ENCODE assay signal across 8 cellular contexts in the genomic region with DNA sequence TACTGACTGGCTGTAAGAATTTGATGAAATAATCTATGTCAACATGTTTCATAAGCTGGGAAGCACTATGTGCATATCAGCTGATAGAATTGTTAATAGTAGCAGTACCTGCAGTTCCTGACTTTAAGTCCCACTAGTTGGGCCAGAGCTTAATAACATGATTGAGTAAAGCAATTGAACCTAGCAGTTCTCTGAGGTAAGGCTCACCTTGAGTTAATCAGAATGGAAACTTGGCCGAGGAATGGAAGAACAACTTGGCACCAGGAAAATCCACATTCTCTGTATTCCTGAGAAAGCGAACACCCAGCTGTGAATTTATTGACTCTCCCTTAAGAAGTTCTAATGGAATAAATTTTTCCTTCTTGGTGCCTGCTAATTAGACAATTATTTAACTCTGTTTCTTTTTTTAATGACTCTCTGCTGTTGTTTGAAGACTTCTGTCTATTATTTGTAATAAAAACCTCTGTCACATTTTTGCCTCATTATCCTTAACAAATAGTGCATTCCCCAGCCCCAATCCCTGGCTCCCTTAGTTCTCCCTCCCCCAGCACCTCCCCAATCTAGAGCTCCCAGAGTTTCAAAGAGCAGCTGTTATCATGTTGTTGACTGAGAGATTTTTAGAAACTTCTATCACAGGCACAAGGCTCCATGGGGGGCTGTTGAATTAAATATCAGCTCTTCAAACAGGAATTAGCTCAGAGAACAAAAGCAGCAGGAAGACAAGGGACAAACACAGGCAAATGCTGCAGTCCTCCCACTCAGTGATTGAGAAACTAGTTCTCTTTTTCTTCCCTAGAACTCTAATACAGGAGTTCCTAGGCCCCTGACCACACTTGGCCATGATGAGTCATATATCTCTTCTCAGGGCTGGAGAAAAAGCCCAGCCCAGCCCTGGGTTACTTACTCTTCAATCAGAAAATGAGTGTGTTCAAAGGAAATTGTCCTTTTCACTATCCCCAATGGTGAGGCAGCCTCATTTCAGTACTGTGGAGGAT.
DNase-seq lines count a peak whose midpoint lies in the region; ATAC-seq and TF ChIP-seq lines count a peak whose summit lies in the region.

No MANE protein-coding gene starts in this region.

- H3K9me3 Mint-ChIP-seq in mesothelial cell of epicardium: peaks cover 7% of the 10 kb centered on the region
- no peaks in the 10 kb centered on the region for H3K9me3 Mint-ChIP-seq in CD8-positive, alpha-beta T cell

- DNase-seq in NCI-H2081 treated with DMSO at 0.1 percent for 48 hours (lab: John Stamatoyannopoulos, UW) (peak; percentile 20), mesothelial cell of epicardium (ENCODE audit: low spot score in 2 of 2, unreplicated experiment in 2 of 2) (no peak), SHP77 treated with DMSO at 0.1 percent for 48 hours (lab: John Stamatoyannopoulos, UW) (no peak)
- no peak for DNase-seq in activated naive CD4-positive, alpha-beta T cell treated with anti-CD3 and anti-CD28 coated beads, Interleukin-2, amount 50 U/mL, for 16 hours
- DNase-seq in CD8-positive, alpha-beta T cell: no peak

- H3K9me3 ChIP-seq in CD8-positive, alpha-beta T cell (ENCODE audit: low read length): no peaks in the 10 kb centered on the region

- peak overlapping the region; percentile 4 for H3K27ac Mint-ChIP-seq in mesothelial cell of epicardium
- H3K27ac Mint-ChIP-seq in CD8-positive, alpha-beta T cell: no peak overlapping the region

- H3K27me3 ChIP-seq in CD8-positive, alpha-beta T cell (ENCODE audit: insufficient read depth, low read length): no peaks in the 10 kb centered on the region

- no peaks in the 10 kb centered on the region for H3K27me3 Mint-ChIP-seq in mesothelial cell of epicardium (ENCODE audit: low read depth)
- no peaks in the 10 kb centered on the region for H3K27me3 Mint-ChIP-seq in CD8-positive, alpha-beta T cell (ENCODE audit: low read depth)

- intact Hi-C loops in CD8-positive, alpha-beta T cell (cut with DNase I, micrococcal nuclease): no loop called here

- H3K27ac ChIP-seq in CD8-positive, alpha-beta T cell (ENCODE audit: low read depth, low read length): no peak overlapping the region

- no peak for TF ChIP-seq CTCF in mesothelial cell of epicardium (IDR thresholded peaks at IDR 0.05; ENCODE audit: unreplicated experiment)
- TF ChIP-seq CTCF in CD8-positive, alpha-beta T cell (IDR thresholded peaks at IDR 0.05): no peak

- no peaks in the 10 kb centered on the region for H3K4me1 Mint-ChIP-seq in mesothelial cell of epicardium
- no peaks in the 10 kb centered on the region for H3K4me1 Mint-ChIP-seq in CD8-positive, alpha-beta T cell (ENCODE audit: low read depth)

- H3K4me1 ChIP-seq in CD8-positive, alpha-beta T cell (ENCODE audit: insufficient read depth, low read length): no peaks in the 10 kb centered on the region

- H3K36me3 ChIP-seq in CD8-positive, alpha-beta T cell (ENCODE audit: insufficient read depth, low read length): no peaks in the 10 kb centered on the region

- no peaks in the 10 kb centered on the region for H3K36me3 Mint-ChIP-seq in mesothelial cell of epicardium
- H3K36me3 Mint-ChIP-seq in CD8-positive, alpha-beta T cell: no peaks in the 10 kb centered on the region

- CTCF ChIA-PET in CD8-positive, alpha-beta T cell (lab: Charles Lee): no interaction called here

- H3K4me3 ChIP-seq in CD8-positive, alpha-beta T cell (ENCODE audit: low read depth, low read length): no peak overlapping the region

- POLR2A ChIA-PET in CD8-positive, alpha-beta T cell (lab: Charles Lee): interaction anchor here (1.4 kb wide), 1 partner anchor 10 kb away, joined by 6 read pairs; no protein-coding TSS in a partner anchor

- ATAC-seq in GM19023 (IDR thresholded peaks at IDR 0.05; ENCODE audit: unreplicated experiment) (peak; percentile 97), HG02763 (IDR thresholded peaks at IDR 0.05; ENCODE audit: unreplicated experiment) (peak; percentile 91), SK-N-SH treated with all-trans-retinoic acid at 6 μM for 48 hours (no peak)
- ATAC-seq in CD8-positive, alpha-beta T cell: no peak

- H3K4me3 Mint-ChIP-seq in mesothelial cell of epicardium: no peak overlapping the region
- no peak overlapping the region for H3K4me3 Mint-ChIP-seq in CD8-positive, alpha-beta T cell

TF ChIP-seq in SK-N-SH treated with all-trans-retinoic acid at 6 μM for 48 hours, 23 proteins besides CTCF, POLR2A, EP300 and RAD21:
- no peak for TF ChIP-seq GLIS3 (CRISPR knock-in tag; IDR thresholded peaks at IDR 0.05)
- no peak for TF ChIP-seq ZNF70 (CRISPR knock-in tag; IDR thresholded peaks at IDR 0.05)
- TF ChIP-seq ZFP30 (CRISPR knock-in tag; IDR thresholded peaks at IDR 0.05): no peak
- TF ChIP-seq, protein P1, sequence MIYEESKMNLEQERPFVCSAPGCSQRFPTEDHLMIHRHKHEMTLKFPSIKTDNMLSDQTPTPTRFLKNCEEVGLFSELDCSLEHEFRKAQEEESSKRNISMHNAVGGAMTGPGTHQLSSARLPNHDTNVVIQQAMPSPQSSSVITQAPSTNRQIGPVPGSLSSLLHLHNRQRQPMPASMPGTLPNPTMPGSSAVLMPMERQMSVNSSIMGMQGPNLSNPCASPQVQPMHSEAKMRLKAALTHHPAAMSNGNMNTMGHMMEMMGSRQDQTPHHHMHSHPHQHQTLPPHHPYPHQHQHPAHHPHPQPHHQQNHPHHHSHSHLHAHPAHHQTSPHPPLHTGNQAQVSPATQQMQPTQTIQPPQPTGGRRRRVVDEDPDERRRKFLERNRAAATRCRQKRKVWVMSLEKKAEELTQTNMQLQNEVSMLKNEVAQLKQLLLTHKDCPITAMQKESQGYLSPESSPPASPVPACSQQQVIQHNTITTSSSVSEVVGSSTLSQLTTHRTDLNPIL (CRISPR knock-in tag; IDR thresholded peaks at IDR 0.05; ENCODE audit: low read depth): no peak
- no peak for TF ChIP-seq ISL1 (CRISPR knock-in tag; IDR thresholded peaks at IDR 0.05)
- no peak for TF ChIP-seq OSR1 (CRISPR knock-in tag; IDR thresholded peaks at IDR 0.05)
- TF ChIP-seq ZC3H10 (CRISPR knock-in tag; IDR thresholded peaks at IDR 0.05): no peak
- no peak for TF ChIP-seq RARB (CRISPR knock-in tag; IDR thresholded peaks at IDR 0.05)
- TF ChIP-seq, protein P2, sequence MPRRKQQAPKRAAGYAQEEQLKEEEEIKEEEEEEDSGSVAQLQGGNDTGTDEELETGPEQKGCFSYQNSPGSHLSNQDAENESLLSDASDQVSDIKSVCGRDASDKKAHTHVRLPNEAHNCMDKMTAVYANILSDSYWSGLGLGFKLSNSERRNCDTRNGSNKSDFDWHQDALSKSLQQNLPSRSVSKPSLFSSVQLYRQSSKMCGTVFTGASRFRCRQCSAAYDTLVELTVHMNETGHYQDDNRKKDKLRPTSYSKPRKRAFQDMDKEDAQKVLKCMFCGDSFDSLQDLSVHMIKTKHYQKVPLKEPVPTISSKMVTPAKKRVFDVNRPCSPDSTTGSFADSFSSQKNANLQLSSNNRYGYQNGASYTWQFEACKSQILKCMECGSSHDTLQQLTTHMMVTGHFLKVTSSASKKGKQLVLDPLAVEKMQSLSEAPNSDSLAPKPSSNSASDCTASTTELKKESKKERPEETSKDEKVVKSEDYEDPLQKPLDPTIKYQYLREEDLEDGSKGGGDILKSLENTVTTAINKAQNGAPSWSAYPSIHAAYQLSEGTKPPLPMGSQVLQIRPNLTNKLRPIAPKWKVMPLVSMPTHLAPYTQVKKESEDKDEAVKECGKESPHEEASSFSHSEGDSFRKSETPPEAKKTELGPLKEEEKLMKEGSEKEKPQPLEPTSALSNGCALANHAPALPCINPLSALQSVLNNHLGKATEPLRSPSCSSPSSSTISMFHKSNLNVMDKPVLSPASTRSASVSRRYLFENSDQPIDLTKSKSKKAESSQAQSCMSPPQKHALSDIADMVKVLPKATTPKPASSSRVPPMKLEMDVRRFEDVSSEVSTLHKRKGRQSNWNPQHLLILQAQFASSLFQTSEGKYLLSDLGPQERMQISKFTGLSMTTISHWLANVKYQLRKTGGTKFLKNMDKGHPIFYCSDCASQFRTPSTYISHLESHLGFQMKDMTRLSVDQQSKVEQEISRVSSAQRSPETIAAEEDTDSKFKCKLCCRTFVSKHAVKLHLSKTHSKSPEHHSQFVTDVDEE (CRISPR knock-in tag; IDR thresholded peaks at IDR 0.05): no peak
- no peak for TF ChIP-seq ARNTL (CRISPR knock-in tag; IDR thresholded peaks at IDR 0.05; ENCODE audit: borderline replicate concordance, low read depth)
- no peak for TF ChIP-seq CSDC2 (CRISPR knock-in tag; IDR thresholded peaks at IDR 0.05)
- no peak for TF ChIP-seq TCF4 (CRISPR knock-in tag; IDR thresholded peaks at IDR 0.05; ENCODE audit: borderline replicate concordance)
- no peak for TF ChIP-seq PPARA (CRISPR knock-in tag; IDR thresholded peaks at IDR 0.05; ENCODE audit: borderline replicate concordance)
- TF ChIP-seq, protein P3, sequence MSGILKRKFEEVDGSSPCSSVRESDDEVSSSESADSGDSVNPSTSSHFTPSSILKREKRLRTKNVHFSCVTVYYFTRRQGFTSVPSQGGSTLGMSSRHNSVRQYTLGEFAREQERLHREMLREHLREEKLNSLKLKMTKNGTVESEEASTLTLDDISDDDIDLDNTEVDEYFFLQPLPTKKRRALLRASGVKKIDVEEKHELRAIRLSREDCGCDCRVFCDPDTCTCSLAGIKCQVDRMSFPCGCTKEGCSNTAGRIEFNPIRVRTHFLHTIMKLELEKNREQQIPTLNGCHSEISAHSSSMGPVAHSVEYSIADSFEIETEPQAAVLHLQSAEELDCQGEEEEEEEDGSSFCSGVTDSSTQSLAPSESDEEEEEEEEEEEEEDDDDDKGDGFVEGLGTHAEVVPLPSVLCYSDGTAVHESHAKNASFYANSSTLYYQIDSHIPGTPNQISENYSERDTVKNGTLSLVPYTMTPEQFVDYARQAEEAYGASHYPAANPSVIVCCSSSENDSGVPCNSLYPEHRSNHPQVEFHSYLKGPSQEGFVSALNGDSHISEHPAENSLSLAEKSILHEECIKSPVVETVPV (CRISPR knock-in tag; IDR thresholded peaks at IDR 0.05): no peak

Comparison
In these comparisons a context has a peak if more than half of its experiments do, and no peak if none do; other contexts are left out.
1. ATAC-seq: peak in GM19023 (single experiment) and HG02763 (single experiment); none in CD8-positive, alpha-beta T cell (single experiment) and SK-N-SH treated with all-trans-retinoic acid at 6 μM for 48 hours (single experiment).